ENCODE assay signal across 1 cellular context in genomic region chr17:7577327-7578199, GRCh38.
TF ChIP-seq lines count a peak whose summit lies in the region.

No MANE protein-coding gene starts in this region.

TF ChIP-seq in GM23338, 12 proteins besides CTCF, POLR2A, EP300 and RAD21 (continued from another document):
- no peak for TF ChIP-seq ZNF462 (CRISPR knock-in tag; IDR thresholded peaks at IDR 0.05)
